1 cellular context compared by ENCODE assay signal in genomic region chr2:47344890-47345583, GRCh38.
TF ChIP-seq lines count a peak whose summit lies in the region.

No MANE protein-coding gene starts in this region.

TF ChIP-seq in HepG2, 621 proteins besides CTCF, POLR2A, EP300 and RAD21 (continued from another document and continues in another):
- TF ChIP-seq ZNF598 (CRISPR knock-in tag; IDR thresholded peaks at IDR 0.05; ENCODE audit: borderline replicate concordance) (no peak), NR2F1 (CRISPR knock-in tag; IDR thresholded peaks at IDR 0.05) (no peak), ZBTB33 (CRISPR knock-in tag; IDR thresholded peaks at IDR 0.05) (0 out of 2 replicates have a peak, but pooled peaks have one; percentile 14), MLX (CRISPR knock-in tag; IDR thresholded peaks at IDR 0.05) (peak; percentile 98), SMAD9 (CRISPR knock-in tag; IDR thresholded peaks at IDR 0.05) (no peak), ZNF292 (CRISPR knock-in tag; IDR thresholded peaks at IDR 0.05; ENCODE audit: borderline replicate concordance, low read depth) (peak; percentile 78; the same call in 1 of the 2 replicates), DMTF1 (CRISPR knock-in tag; IDR thresholded peaks at IDR 0.05) (no peak), PAF1 (CRISPR knock-in tag; IDR thresholded peaks at IDR 0.05) (no peak), ZBED4 (CRISPR knock-in tag; IDR thresholded peaks at IDR 0.05; ENCODE audit: borderline replicate concordance) (no peak; the same call in 1 of the 2 replicates), FOXC1 (CRISPR knock-in tag; IDR thresholded peaks at IDR 0.05; ENCODE audit: borderline replicate concordance) (no peak), KLF9 (CRISPR knock-in tag; IDR thresholded peaks at IDR 0.05; ENCODE audit: low read depth) (no peak), SAFB2 (CRISPR knock-in tag; IDR thresholded peaks at IDR 0.05; ENCODE audit: borderline replicate concordance, low read depth) (peak; percentile 69; the same call in 1 of the 2 replicates), BORCS8-MEF2B (CRISPR knock-in tag; IDR thresholded peaks at IDR 0.05) (peak; percentile 47; the same call in 1 of the 2 replicates), GMEB1 (CRISPR knock-in tag; IDR thresholded peaks at IDR 0.05; ENCODE audit: borderline replicate concordance) (peak; percentile 63; the same call in 1 of the 2 replicates), ZNF800 (CRISPR knock-in tag; IDR thresholded peaks at IDR 0.05) (peak; percentile 67; the same call in 1 of the 2 replicates), ZFY (CRISPR knock-in tag; IDR thresholded peaks at IDR 0.05) (no peak; the same call in 1 of the 2 replicates), ZNF484 (CRISPR knock-in tag; IDR thresholded peaks at IDR 0.05; ENCODE audit: borderline replicate concordance, low read depth) (no peak), ZNF256 (CRISPR knock-in tag; conservative IDR thresholded peaks at IDR 0.05) (no peak), CENPBD1 (CRISPR knock-in tag; IDR thresholded peaks at IDR 0.05; ENCODE audit: borderline replicate concordance, low read depth) (no peak), USF2 (IDR thresholded peaks at IDR 0.05; ENCODE audit: low read depth, low read length) (peak; percentile 94), USF2 (CRISPR knock-in tag; IDR thresholded peaks at IDR 0.05; ENCODE audit: borderline replicate concordance) (peak; percentile 97), AKNA (CRISPR knock-in tag; IDR thresholded peaks at IDR 0.05; ENCODE audit: borderline replicate concordance) (no peak), FLYWCH1 (CRISPR knock-in tag; IDR thresholded peaks at IDR 0.05) (no peak), ZNF333 (CRISPR knock-in tag; IDR thresholded peaks at IDR 0.05; ENCODE audit: borderline replicate concordance) (no peak; the same call in 1 of the 2 replicates), ZNF660 (CRISPR knock-in tag; IDR thresholded peaks at IDR 0.05; ENCODE audit: borderline replicate concordance, low read depth) (no peak), IKZF1 (IDR thresholded peaks at IDR 0.05) (no peak), ZFP36 (IDR thresholded peaks at IDR 0.05; ENCODE audit: borderline replicate concordance, low read depth, low read length, partially characterized antibody) (no peak), ZFP36L2 (CRISPR knock-in tag; IDR thresholded peaks at IDR 0.05) (no peak), ZNF7 (CRISPR knock-in tag; IDR thresholded peaks at IDR 0.05) (peak; percentile 8; the same call in 1 of the 2 replicates), ZNF616 (CRISPR knock-in tag; IDR thresholded peaks at IDR 0.05; ENCODE audit: low read depth) (no peak), HHEX (CRISPR knock-in tag; IDR thresholded peaks at IDR 0.05) (no peak), ZBTB37 (CRISPR knock-in tag; IDR thresholded peaks at IDR 0.05) (peak; percentile 24; the same call in 1 of the 2 replicates), MED1 (CRISPR knock-in tag; IDR thresholded peaks at IDR 0.05) (peak; percentile 92), JDP2 (CRISPR knock-in tag; IDR thresholded peaks at IDR 0.05; ENCODE audit: borderline replicate concordance) (no peak), ZNF766 (CRISPR knock-in tag; IDR thresholded peaks at IDR 0.05; ENCODE audit: borderline replicate concordance) (no peak; the same call in 1 of the 2 replicates)
